ENCODE assay signal across 20 cellular contexts in genomic region chr6:167711784-167712183, GRCh38.
A peak's percentile ranks its signal among the peaks of the same experiment; 100 is the strongest.
DNase-seq lines count a peak whose midpoint lies in the region; ATAC-seq and TF ChIP-seq lines count a peak whose summit lies in the region.
"Had no signal": no experiment of that assay in that cellular context is flagged by ENCODE, and none has a peak within 500 bp of the region (broad histone marks: within the 10 kb centered on the region; RNA-seq: fewer than 3 reads in every experiment).

No MANE protein-coding gene starts in this region.

- H3K9me3 Mint-ChIP-seq in nephron progenitor cell, result no peaks in the 10 kb centered on the region
- peaks cover 0 to 2% of the 10 kb centered on the region in 2 donors for H3K9me3 Mint-ChIP-seq in effector memory CD8-positive, alpha-beta T cell
- H3K9me3 Mint-ChIP-seq: H9 had no signal

- H3K4me1 Mint-ChIP-seq in nephron progenitor cell, result peaks cover 67% of the 10 kb centered on the region
- peaks cover 0 to 6% of the 10 kb centered on the region in 2 donors for H3K4me1 Mint-ChIP-seq in effector memory CD8-positive, alpha-beta T cell (ENCODE audit: low read depth in 2 of 2)

- no peaks in the 10 kb centered on the region for H3K4me1 ChIP-seq in upper lobe of right lung
- H3K4me1 ChIP-seq: A549 had no signal

- H3K9me3 ChIP-seq in upper lobe of right lung, result no peaks in the 10 kb centered on the region
- H3K9me3 ChIP-seq: A549 had no signal

- no peak overlapping the region for H3K4me3 ChIP-seq in upper lobe of right lung
- H3K4me3 ChIP-seq: A549 had no signal

- no peak overlapping the region for H3K27ac ChIP-seq in upper lobe of right lung
- H3K27ac ChIP-seq: A549 had no signal

- no peak overlapping the region for H3K4me3 Mint-ChIP-seq in nephron progenitor cell
- no peak overlapping the region for H3K4me3 Mint-ChIP-seq in effector memory CD8-positive, alpha-beta T cell
- H3K4me3 Mint-ChIP-seq: CD4-positive, alpha-beta memory T cell; H9 had no signal

- no peaks in the 10 kb centered on the region for H3K36me3 ChIP-seq in upper lobe of right lung

- ATAC-seq in left cardiac atrium, result peak; percentile 76 to 86
- peak; percentile 93 for ATAC-seq in left colon
- no peak for ATAC-seq in upper lobe of right lung
- no peak for ATAC-seq in GM19324 (IDR thresholded peaks at IDR 0.05; ENCODE audit: low FRiP score, unreplicated experiment)
- no peak for ATAC-seq in GM21576 (IDR thresholded peaks at IDR 0.05; ENCODE audit: unreplicated experiment)
- no peak for ATAC-seq in effector memory CD8-positive, alpha-beta T cell (replicated peaks)
- ATAC-seq: A549, PC-3 had no signal

- peaks cover 12% of the 10 kb centered on the region for H3K27me3 Mint-ChIP-seq in nephron progenitor cell (ENCODE audit: low read depth, poor library complexity)
- peaks cover 58 to 71% of the 10 kb centered on the region in 2 donors for H3K27me3 Mint-ChIP-seq in effector memory CD8-positive, alpha-beta T cell

- H3K27me3 ChIP-seq in upper lobe of right lung, result no peaks in the 10 kb centered on the region

- H3K27ac Mint-ChIP-seq in nephron progenitor cell, result peak overlapping the region; percentile 78
- H3K27ac Mint-ChIP-seq in effector memory CD8-positive, alpha-beta T cell, result no peak overlapping the region
- H3K27ac Mint-ChIP-seq: CD4-positive, alpha-beta memory T cell had no signal

- DNase-seq in left cardiac atrium, result no peak
- no peak for DNase-seq in cardiac septum (ENCODE audit: low spot score)
- peak in 1 of 2 donors; percentile 68 for DNase-seq in left colon
- DNase-seq in nephron progenitor cell, result no peak
- DNase-seq in upper lobe of right lung, result peak; percentile 23
- no peak for DNase-seq in effector memory CD8-positive, alpha-beta T cell
- DNase-seq: CD4-positive, alpha-beta memory T cell; DMS153; GDM1; H9; MM.1S; NCI-H1092; NCI-H1436 treated with DMSO at 0.1 percent for 48 hours; NCI-H2029; NCI-H345; NCI-H524 treated with DMSO at 0.1 percent for 48 hours; PC-3 had no signal

- intact Hi-C loops in left cardiac atrium (cut with DNase I), result no loop called here
- intact Hi-C loops in cardiac septum (cut with DNase I), result no loop called here
- intact Hi-C loops in left colon (cut with DNase I, micrococcal nuclease), result no loop called here
- intact Hi-C loops in upper lobe of right lung (cut with DNase I), result no loop called here

- TF ChIP-seq CTCF in nephron progenitor cell (IDR thresholded peaks at IDR 0.05), result no peak
- no peak for TF ChIP-seq CTCF in upper lobe of right lung (IDR thresholded peaks at IDR 0.05)

- no peaks in the 10 kb centered on the region for H3K36me3 Mint-ChIP-seq in nephron progenitor cell (ENCODE audit: low read depth)
- peaks cover 3% of the 10 kb centered on the region for H3K36me3 Mint-ChIP-seq in effector memory CD8-positive, alpha-beta T cell (ENCODE audit: insufficient read depth)
- H3K36me3 Mint-ChIP-seq: CD4-positive, alpha-beta memory T cell had no signal

Comparison
In these comparisons a context has a peak if more than half of its experiments do, and no peak if none do; other contexts are left out.
1. ATAC-seq: peak in left cardiac atrium (2 of 2) and left colon (single experiment); none in upper lobe of right lung (single experiment), GM19324 (single experiment), GM21576 (single experiment) and effector memory CD8-positive, alpha-beta T cell (single experiment).